In the genomic region with DNA sequence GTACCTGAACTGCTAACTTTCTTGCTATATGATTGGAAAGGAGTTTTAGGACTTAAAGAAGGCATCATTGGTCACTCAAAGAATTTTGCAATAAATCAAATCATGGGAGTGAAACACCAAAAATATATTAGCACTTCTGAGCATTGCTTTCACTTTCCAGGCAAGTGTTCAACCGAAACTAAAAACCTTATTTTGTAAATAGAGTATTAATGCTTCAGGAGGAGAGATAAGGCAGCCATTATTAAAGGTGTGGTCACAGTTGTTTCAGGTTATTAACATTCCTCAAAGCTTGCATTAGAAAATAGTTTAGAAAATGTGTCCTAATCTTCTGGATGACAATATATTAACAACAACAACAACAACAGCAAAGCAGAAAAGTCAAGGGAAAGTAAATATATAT, we compare ENCODE assay signal across 16 cellular contexts.
A peak's percentile ranks its signal among the peaks of the same experiment; 100 is the strongest.
DNase-seq lines count a peak whose midpoint lies in the region; ATAC-seq, FAIRE-seq and TF ChIP-seq lines count a peak whose summit lies in the region.
"Had no signal": no experiment of that assay in that cellular context is flagged by ENCODE, and none has a peak within 500 bp of the region (broad histone marks: within the 10 kb centered on the region; RNA-seq: fewer than 3 reads in every experiment).

No MANE protein-coding gene starts in this region.

- intact Hi-C loops in prostate gland (cut with DNase I), result no loop called here

- H4K8ac ChIP-seq in mesenchymal stem cell (ENCODE audit: low read length), result no peak overlapping the region

- FAIRE-seq in small intestine (lab: Jason Lieb, UNC) (peak; percentile 64), D721Med (lab: Jason Lieb, UNC) (no peak)
- FAIRE-seq: GM12892 had no signal

- H3K9ac ChIP-seq in KMS-11 (no peak overlapping the region), mesenchymal stem cell (ENCODE audit: low read length) (peak overlapping the region; percentile 1)

- H4K20me1 ChIP-seq in KMS-11 (ENCODE audit: insufficient read depth), result no peaks in the 10 kb centered on the region
- H4K20me1 ChIP-seq in GM23338 (replicated peaks; ENCODE audit: insufficient read depth), result no peaks in the 10 kb centered on the region

- no peaks in the 10 kb centered on the region for H3K27me3 Mint-ChIP-seq in GM23338 (ENCODE audit: insufficient read depth, low read depth, poor library complexity)
- H3K27me3 Mint-ChIP-seq: CD4-positive, alpha-beta T cell had no signal

- ATAC-seq in GM23338, result no peak

- H3K36me3 ChIP-seq in KMS-11 (ENCODE audit: insufficient read depth), result no peaks in the 10 kb centered on the region
- H3K36me3 ChIP-seq in mesenchymal stem cell (ENCODE audit: control insufficient read depth in 1 of 2, insufficient read depth in 2 of 2, low read depth in 1 of 2, low read length in 2 of 2), result no peaks in the 10 kb centered on the region
- H3K36me3 ChIP-seq in small intestine (ENCODE audit: control insufficient read depth in 2 of 2, insufficient read depth in 2 of 2, low read length in 2 of 2), result no peaks in the 10 kb centered on the region
- no peaks in the 10 kb centered on the region for H3K36me3 ChIP-seq in GM23338 (ENCODE audit: insufficient read depth)
- no peaks in the 10 kb centered on the region for H3K36me3 ChIP-seq in prostate gland
- H3K36me3 ChIP-seq: HAP-1 had no signal

- H3K27ac Mint-ChIP-seq in GM23338, result no peak overlapping the region
- H3K27ac Mint-ChIP-seq: CD4-positive, alpha-beta T cell had no signal

- peak; percentile 1 for DNase-seq in fibroblast of villous mesenchyme (ENCODE audit: low read depth)
- DNase-seq in mesenchymal stem cell, result no peak
- DNase-seq in small intestine, result peak; percentile 66
- DNase-seq in GM23338 (ENCODE audit: low spot score), result no peak
- DNase-seq in D721Med (ENCODE audit: insufficient read length, low spot score), result no peak
- no peak for DNase-seq in prostate gland (ENCODE audit: low spot score)
- DNase-seq: ACHN; Caco-2; CD4-positive, alpha-beta T cell; DMS153; DMS79; GDM1 had no signal

- no peaks in the 10 kb centered on the region for H3K27me3 ChIP-seq in KMS-11 (ENCODE audit: insufficient read depth, low read depth)
- H3K27me3 ChIP-seq in mesenchymal stem cell (ENCODE audit: control insufficient read depth in 1 of 2, insufficient read depth in 1 of 2, low read length in 2 of 2), result no peaks in the 10 kb centered on the region
- H3K27me3 ChIP-seq in small intestine (ENCODE audit: control insufficient read depth in 2 of 2, insufficient read depth in 2 of 2, low read length in 2 of 2), result no peaks in the 10 kb centered on the region
- no peaks in the 10 kb centered on the region for H3K27me3 ChIP-seq in GM23338 (ENCODE audit: insufficient read depth)
- no peaks in the 10 kb centered on the region for H3K27me3 ChIP-seq in prostate gland (replicated peaks; ENCODE audit: insufficient read depth)

- no peak overlapping the region for H3K18ac ChIP-seq in mesenchymal stem cell (ENCODE audit: low read depth in 1 of 2, low read length in 2 of 2)

- no peak overlapping the region for H3K14ac ChIP-seq in mesenchymal stem cell (ENCODE audit: low read length in 2 of 2)

- no peaks in the 10 kb centered on the region for H3F3A ChIP-seq in GM23338 (replicated peaks; ENCODE audit: low read depth)

- H3K27ac ChIP-seq in KMS-11, result no peak overlapping the region
- H3K27ac ChIP-seq in mesenchymal stem cell (ENCODE audit: low read length, poor library complexity, severe bottlenecking), result no peak overlapping the region
- no peak overlapping the region for H3K27ac ChIP-seq in small intestine (ENCODE audit: low read depth in 1 of 2, low read length in 1 of 2)
- H3K27ac ChIP-seq in GM23338 (ENCODE audit: low read depth), result no peak overlapping the region
- H3K27ac ChIP-seq in prostate gland, result no peak overlapping the region
- H3K27ac ChIP-seq: C4-2B had no signal

- TF ChIP-seq CTCF in KMS-11 (conservative IDR thresholded peaks at IDR 0.05; ENCODE audit: low read depth, low read length) (no peak), fibroblast of villous mesenchyme (IDR thresholded peaks at IDR 0.05; ENCODE audit: insufficient read depth, low read depth, low read length) (no peak), GM23338 (conservative IDR thresholded peaks at IDR 0.05; ENCODE audit: low read depth in 2 of 2) (no peak), D721Med (IDR thresholded peaks at IDR 0.05; ENCODE audit: insufficient read depth, missing control alignments) (no peak), prostate gland (IDR thresholded peaks at IDR 0.05) (no peak)

- no peak overlapping the region for H3K4ac ChIP-seq in mesenchymal stem cell (ENCODE audit: low read depth in 1 of 2, low read length in 2 of 2)

- no peaks in the 10 kb centered on the region for H3K79me1 ChIP-seq in mesenchymal stem cell (replicated peaks; ENCODE audit: low read length, poor library complexity, severe bottlenecking)

- H3K4me1 ChIP-seq in KMS-11 (ENCODE audit: low read depth, poor library complexity, severe bottlenecking), result peaks cover 13% of the 10 kb centered on the region
- no peaks in the 10 kb centered on the region for H3K4me1 ChIP-seq in mesenchymal stem cell (ENCODE audit: control insufficient read depth, insufficient read depth, low read depth, low read length)
- peaks cover 2 to 3% of the 10 kb centered on the region in 2 donors for H3K4me1 ChIP-seq in small intestine (ENCODE audit: control insufficient read depth in 2 of 2, insufficient read depth in 1 of 2, low read depth in 1 of 2, low read length in 1 of 2)
- H3K4me1 ChIP-seq in GM23338 (ENCODE audit: insufficient read depth), result peaks cover 10% of the 10 kb centered on the region
- H3K4me1 ChIP-seq in prostate gland (replicated peaks), result no peaks in the 10 kb centered on the region
- H3K4me1 ChIP-seq: Caco-2, HAP-1 had no signal

- H3K4me2 ChIP-seq in KMS-11, result 0 out of 2 replicates have a peak overlapping the region, but pooled peaks have one; percentile 2
- no peak overlapping the region for H3K4me2 ChIP-seq in mesenchymal stem cell (ENCODE audit: low read length, poor library complexity, severe bottlenecking)
- H3K4me2 ChIP-seq in GM23338, result no peak overlapping the region

- H3K4me1 Mint-ChIP-seq in GM23338, result peaks cover 7% of the 10 kb centered on the region

- no peak overlapping the region for H3K4me3 Mint-ChIP-seq in GM23338
- H3K4me3 Mint-ChIP-seq: CD4-positive, alpha-beta T cell had no signal

- H2BK120ac ChIP-seq in mesenchymal stem cell (ENCODE audit: low read depth, low read length), result no peak overlapping the region

- H3K79me2 ChIP-seq in KMS-11 (ENCODE audit: insufficient read depth, low read depth) (no peaks in the 10 kb centered on the region), GM23338 (replicated peaks; ENCODE audit: insufficient read depth) (no peaks in the 10 kb centered on the region)

- no peak overlapping the region for H2AK5ac ChIP-seq in mesenchymal stem cell (ENCODE audit: low read length, severe bottlenecking)

- H2AFZ ChIP-seq in KMS-11 (ENCODE audit: low read depth), result no peak overlapping the region
- H2AFZ ChIP-seq in mesenchymal stem cell (ENCODE audit: low read depth, low read length), result no peak overlapping the region
- H2AFZ ChIP-seq in GM23338, result no peak overlapping the region

- no peak overlapping the region for H2BK5ac ChIP-seq in mesenchymal stem cell (ENCODE audit: low read depth, low read length, poor library complexity, severe bottlenecking)

- H4K91ac ChIP-seq in mesenchymal stem cell (ENCODE audit: low read length), result no peak overlapping the region

- no peaks in the 10 kb centered on the region for H3K9me2 ChIP-seq in GM23338 (ENCODE audit: insufficient read depth)

- whole genome bisulfite sequencing in mesenchymal stem cell, result 60% methylated on average over 1 of the region's 1 CpG
- WGBS in small intestine, 3 donors, result 4 to 24% (median 15%) methylated on average over 1 of the region's 1 CpG
- 57% methylated on average over 1 of the region's 1 CpG for WGBS in prostate gland

- H3K4me3 ChIP-seq in KMS-11 (IDR thresholded peaks at IDR 0.05; ENCODE audit: insufficient read depth, low read depth, low read length) (no peak overlapping the region), fibroblast of villous mesenchyme (ENCODE audit: low read depth, low read length) (no peak overlapping the region), mesenchymal stem cell (ENCODE audit: insufficient read depth in 1 of 2, low read depth in 1 of 2, low read length in 2 of 2) (no peak overlapping the region), small intestine (ENCODE audit: low read depth in 1 of 2, low read length in 2 of 2) (no peak overlapping the region), GM23338 (no peak overlapping the region), prostate gland (no peak overlapping the region)
- H3K4me3 ChIP-seq: HAP-1 had no signal

- H3K23ac ChIP-seq in mesenchymal stem cell (ENCODE audit: low read length in 2 of 2), result no peak overlapping the region

- TF ChIP-seq POLR2A in prostate gland (IDR thresholded peaks at IDR 0.05), result no peak

- H3K9me3 Mint-ChIP-seq in GM23338, result peaks cover 7% of the 10 kb centered on the region; the same call in 1 of the 3 replicates

- no peaks in the 10 kb centered on the region for H3K9me3 ChIP-seq in mesenchymal stem cell (ENCODE audit: control insufficient read depth, low read length)
- no peaks in the 10 kb centered on the region for H3K9me3 ChIP-seq in small intestine (ENCODE audit: control insufficient read depth, low read depth)
- no peaks in the 10 kb centered on the region for H3K9me3 ChIP-seq in prostate gland
- H3K9me3 ChIP-seq: Caco-2, HAP-1 had no signal

- H2BK15ac ChIP-seq in mesenchymal stem cell (ENCODE audit: low read depth, poor library complexity, severe bottlenecking), result no peak overlapping the region

- no peak overlapping the region for H2BK12ac ChIP-seq in mesenchymal stem cell (ENCODE audit: low read length in 2 of 2)

- H3K36me3 Mint-ChIP-seq in GM23338 (ENCODE audit: low read depth), result no peaks in the 10 kb centered on the region; the same call in 2 of the 3 replicates

TF ChIP-seq in GM23338, 12 proteins besides CTCF, POLR2A, EP300 and RAD21:
- TF ChIP-seq JUNB (IDR thresholded peaks at IDR 0.05; ENCODE audit: unreplicated experiment) (no peak), POLR2AphosphoS5 (IDR thresholded peaks at IDR 0.05; ENCODE audit: low read depth) (no peak)
TF ChIP-seq in GM23338: peak in this region for 0.

Comparison
In these comparisons a context has a peak if more than half of its experiments do, and no peak if none do; other contexts are left out.
1. DNase-seq: peak in fibroblast of villous mesenchyme (single experiment) and small intestine (single experiment); none in mesenchymal stem cell (single experiment), GM23338 (single experiment), D721Med (single experiment) and prostate gland (single experiment).